In the genomic region with DNA sequence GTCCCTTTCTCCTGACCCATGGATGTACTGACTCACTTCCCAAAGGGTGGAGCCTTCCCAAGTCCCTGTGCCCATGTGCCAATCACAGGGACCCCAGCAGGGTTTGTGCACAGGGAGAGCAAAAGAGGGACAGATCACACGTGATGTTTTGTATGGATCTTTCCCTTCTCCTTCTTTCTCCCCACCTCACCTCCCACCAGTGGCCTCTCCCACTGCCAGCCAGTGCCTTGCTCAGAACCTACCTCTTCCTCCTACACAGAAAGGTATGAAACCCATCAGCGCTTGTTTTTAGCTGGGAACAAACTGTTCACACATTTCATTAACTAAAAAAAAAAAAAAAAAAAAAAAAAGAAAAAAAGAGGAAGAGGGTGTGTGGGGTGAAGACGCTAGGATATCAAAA, we compare ENCODE assay signal across 13 cellular contexts.
DNase-seq lines count a peak whose midpoint lies in the region; TF ChIP-seq lines count a peak whose summit lies in the region.
"Had no signal": no experiment of that assay in that cellular context is flagged by ENCODE, and none has a peak within 500 bp of the region (broad histone marks: within the 10 kb centered on the region; RNA-seq: fewer than 3 reads in every experiment).

No MANE protein-coding gene starts in this region.

- intact Hi-C loops in ascending aorta (cut with DNase I) (no loop called here), cardiac septum (cut with DNase I) (no loop called here), MCF 10A (cut with micrococcal nuclease) (no loop called here)

- no peak overlapping the region for H3K4me3 ChIP-seq in HEK293 (ENCODE audit: low read depth, low read length)
- H3K4me3 ChIP-seq in ascending aorta = no peak overlapping the region

- peaks cover 61% of the 10 kb centered on the region for H3K27me3 Mint-ChIP-seq in MCF 10A (ENCODE audit: insufficient read depth, unreplicated experiment)

- H3K4me3 Mint-ChIP-seq in MCF 10A (ENCODE audit: unreplicated experiment) = no peak overlapping the region
- H3K4me3 Mint-ChIP-seq: B cell; CD4-positive, alpha-beta T cell had no signal

- H3K27ac ChIP-seq in HEK293 (ENCODE audit: extremely low read depth, low read depth, low read length) = no peak overlapping the region
- peak overlapping the region; percentile 85 for H3K27ac ChIP-seq in caudate nucleus (ENCODE audit: low read depth, low read length)
- peak overlapping the region; percentile 23 for H3K27ac ChIP-seq in layer of hippocampus (ENCODE audit: low read depth, low read length)
- H3K27ac ChIP-seq in temporal lobe (ENCODE audit: low read depth, low read length) = peak overlapping the region; percentile 79
- no peak overlapping the region for H3K27ac ChIP-seq in ascending aorta

- no peaks in the 10 kb centered on the region for H3K36me3 Mint-ChIP-seq in MCF 10A (ENCODE audit: insufficient read depth, unreplicated experiment)

- BruUV-seq in MCF 10A (replicated peaks; lab: Mats Ljungman, UMichigan) = no TSS peak

- no peaks in the 10 kb centered on the region for H3K4me1 Mint-ChIP-seq in MCF 10A (ENCODE audit: insufficient read depth, unreplicated experiment)
- H3K4me1 Mint-ChIP-seq: B cell had no signal

- H3K27me3 ChIP-seq in layer of hippocampus (ENCODE audit: control insufficient read depth, insufficient read depth, low read length) (no peaks in the 10 kb centered on the region), ascending aorta (no peaks in the 10 kb centered on the region)

- DNase-seq in caudate nucleus (lab: John Stamatoyannopoulos, UW) (peak in 27 of 61 donors; percentile 20 to 83 (median 42)), ascending aorta (ENCODE audit: low spot score in 2 of 2) (no peak), cardiac septum (ENCODE audit: low spot score) (no peak), MCF 10A (ENCODE audit: unreplicated experiment) (no peak)
- DNase-seq: C1 segment of cervical spinal cord; CD4-positive, alpha-beta T cell; DMS79; EL; HCEC 1CT had no signal

- TF ChIP-seq CTCF in HEK293 (tag by site-specific recombination; IDR thresholded peaks at IDR 0.05) = no peak
- no peak for TF ChIP-seq CTCF in ascending aorta (IDR thresholded peaks at IDR 0.05)
- TF ChIP-seq CTCF in MCF 10A (IDR thresholded peaks at IDR 0.05; ENCODE audit: unreplicated experiment) = no peak

- POLR2A ChIA-PET in HEK293 (lab: Yijun Ruan, JAX) (no interaction called here), MCF 10A (lab: Yijun Ruan, JAX) (no interaction called here)

- H3K9me3 Mint-ChIP-seq in MCF 10A (ENCODE audit: unreplicated experiment) = no peaks in the 10 kb centered on the region
- H3K9me3 Mint-ChIP-seq: CD4-positive, alpha-beta T cell had no signal

- H3K9me3 ChIP-seq in HEK293 (ENCODE audit: control insufficient read depth, insufficient read depth, low read depth, low read length) (no peaks in the 10 kb centered on the region), ascending aorta (no peaks in the 10 kb centered on the region)

- H3K36me3 ChIP-seq in HEK293 (ENCODE audit: control insufficient read depth in 2 of 2, insufficient read depth in 1 of 2, low read length in 2 of 2) = no peaks in the 10 kb centered on the region
- H3K36me3 ChIP-seq in ascending aorta = no peaks in the 10 kb centered on the region

- H3K27ac Mint-ChIP-seq in MCF 10A (ENCODE audit: low read depth, unreplicated experiment) = no peak overlapping the region
- H3K27ac Mint-ChIP-seq: B cell; CD4-positive, alpha-beta T cell had no signal

- CTCF ChIA-PET in HEK293 (lab: Yijun Ruan, JAX) = no interaction called here
- CTCF ChIA-PET in MCF 10A (lab: Yijun Ruan, JAX) = interaction anchor here (0.6 kb wide), 1 partner anchor 263 kb away, joined by 3 read pairs; no protein-coding TSS in a partner anchor

- H3K4me1 ChIP-seq in HEK293 (ENCODE audit: control insufficient read depth, insufficient read depth, low read length) (no peaks in the 10 kb centered on the region), ascending aorta (no peaks in the 10 kb centered on the region)

TF ChIP-seq in HEK293, 187 proteins besides CTCF, POLR2A, EP300 and RAD21:
- TF ChIP-seq ZFHX2 (tag by site-specific recombination; conservative IDR thresholded peaks at IDR 0.05) (no peak), EGR2 (tag by site-specific recombination; IDR thresholded peaks at IDR 0.05; ENCODE audit: low read depth) (peak; percentile 35; the same call in 1 of the 2 replicates)
TF ChIP-seq in HEK293: peak in this region for 1.

Comparison
In these comparisons a context has a peak if more than half of its experiments do, and no peak if none do; other contexts are left out.
1. H3K27ac ChIP-seq: peak in caudate nucleus (single experiment), layer of hippocampus (single experiment) and temporal lobe (single experiment); none in HEK293 (single experiment) and ascending aorta (0 of 2).